Comparison of ENCODE assay signal across 27 cellular contexts in genomic region chr10:77552252-77552651, GRCh38.
DNase-seq lines count a peak whose midpoint lies in the region; ATAC-seq and TF ChIP-seq lines count a peak whose summit lies in the region.
"Had no signal": no experiment of that assay in that cellular context is flagged by ENCODE, and none has a peak within 500 bp of the region (broad histone marks: within the 10 kb centered on the region; RNA-seq: fewer than 3 reads in every experiment).

No MANE protein-coding gene starts in this region.

- BruUV-seq in PC-9 (replicated peaks; lab: Mats Ljungman, UMichigan), result no TSS peak

- H3K27me3 ChIP-seq in Karpas-422 (ENCODE audit: low read length), result no peaks in the 10 kb centered on the region
- peaks cover 32% of the 10 kb centered on the region for H3K27me3 ChIP-seq in left ventricle myocardium inferior (ENCODE audit: low read depth)
- no peaks in the 10 kb centered on the region for H3K27me3 ChIP-seq in spleen (replicated peaks in 1 of 7)
- H3K27me3 ChIP-seq in PC-9 (ENCODE audit: insufficient read depth, low read depth), result no peaks in the 10 kb centered on the region
- H3K27me3 ChIP-seq: cardiac muscle cell, foreskin keratinocyte, transverse colon had no signal

- peaks cover 57% of the 10 kb centered on the region for H3K4me1 ChIP-seq in Karpas-422 (ENCODE audit: low read length)
- H3K4me1 ChIP-seq in left ventricle myocardium inferior, result no peaks in the 10 kb centered on the region
- peaks cover 0 to 23% (median 0%) of the 10 kb centered on the region in 6 donors for H3K4me1 ChIP-seq in spleen
- H3K4me1 ChIP-seq in PC-9 (replicated peaks; ENCODE audit: insufficient read depth), result 0 out of 2 replicates have a peak, but pooled peaks cover 8% of the 10 kb centered on the region
- H3K4me1 ChIP-seq: foreskin keratinocyte, parathyroid adenoma, SJCRH30 had no signal

- H3K36me3 ChIP-seq in Karpas-422 (ENCODE audit: insufficient read depth, low read length) (no peaks in the 10 kb centered on the region), left ventricle myocardium inferior (no peaks in the 10 kb centered on the region), spleen (no peaks in the 10 kb centered on the region), PC-9 (ENCODE audit: low read depth) (no peaks in the 10 kb centered on the region)
- H3K36me3 ChIP-seq: cardiac muscle cell, SJCRH30, transverse colon had no signal

- ATAC-seq in GM18867 (IDR thresholded peaks at IDR 0.05; ENCODE audit: unreplicated experiment), result no peak
- ATAC-seq: foreskin keratinocyte; natural killer cell treated with Interleukin-12 subunit alpha and Interleukin-12 subunit beta and Interleukin-15 and Interleukin-18, amount 100 ng/mL, for 72 hours; T-helper 17 cell; WTC11 had no signal

- H3K9me2 ChIP-seq in Karpas-422 (replicated peaks; ENCODE audit: insufficient read depth, low read length) (no peaks in the 10 kb centered on the region), PC-9 (ENCODE audit: insufficient read depth) (no peaks in the 10 kb centered on the region)

- no peak overlapping the region for H3K9ac ChIP-seq in Karpas-422 (ENCODE audit: low read length)
- H3K9ac ChIP-seq: parathyroid adenoma had no signal

- H3F3A ChIP-seq in PC-9 (ENCODE audit: insufficient read depth, low read depth), result no peaks in the 10 kb centered on the region

- no peak overlapping the region for H3K27ac ChIP-seq in Karpas-422 (ENCODE audit: low read length)
- peak overlapping the region; percentile 44 for H3K27ac ChIP-seq in left ventricle myocardium inferior (replicated peaks)
- peak overlapping the region in 7 of 8 donors; percentile 9 to 94 (median 81) for H3K27ac ChIP-seq in spleen
- no peak overlapping the region for H3K27ac ChIP-seq in PC-9
- H3K27ac ChIP-seq: cardiac muscle cell, epithelial cell of prostate, foreskin keratinocyte, parathyroid adenoma, SJCRH30 had no signal

- TF ChIP-seq CTCF in left ventricle myocardium inferior (IDR thresholded peaks at IDR 0.05; ENCODE audit: borderline replicate concordance) (no peak), spleen (IDR thresholded peaks at IDR 0.05 in 8 of 11, conservative IDR thresholded peaks at IDR 0.05 in 3 of 11) (no peak), PC-9 (conservative IDR thresholded peaks at IDR 0.05) (no peak)

- POLR2A ChIA-PET in PC-9 (lab: Charles Lee; ENCODE audit: unreplicated experiment), result no interaction called here

- H3K4me2 ChIP-seq in Karpas-422 (ENCODE audit: low read depth, low read length, poor library complexity, severe bottlenecking) (no peak overlapping the region), PC-9 (no peak overlapping the region)

- no peaks in the 10 kb centered on the region for H4K20me1 ChIP-seq in Karpas-422 (ENCODE audit: insufficient read depth, low read depth, low read length)
- no peaks in the 10 kb centered on the region for H4K20me1 ChIP-seq in PC-9 (ENCODE audit: insufficient read depth)

- H3K4me3 ChIP-seq in Karpas-422 (ENCODE audit: low read length) (no peak overlapping the region), left ventricle myocardium inferior (no peak overlapping the region), spleen (peak overlapping the region in 1 of 8 donors; percentile 7), PC-9 (no peak overlapping the region)
- H3K4me3 ChIP-seq: cardiac muscle cell, SJCRH30, transverse colon had no signal

- intact Hi-C loops in left ventricle myocardium inferior (cut with micrococcal nuclease), result no loop called here
- intact Hi-C loops in spleen (cut with DNase I; ENCODE audit: low total_unique reads), result no loop called here
- intact Hi-C loops in PC-9 (cut with micrococcal nuclease; ENCODE audit: unreplicated experiment), result no loop called here

- WGBS in spleen, 5 donors, result 18 to 57% (median 38%) methylated on average over 1 of the region's 1 CpG

- CTCF ChIA-PET in PC-9 (lab: Charles Lee), result no interaction called here

- DNase-seq in Karpas-422 (peak; percentile 47), SKM-1 treated with dmso at 0.1 percent for 144 hours (lab: John Stamatoyannopoulos, UW; ENCODE audit: unreplicated experiment) (peak; percentile 69), left ventricle myocardium inferior (no peak), spleen (no peak), PC-9 (no peak), inferior parietal cortex (ENCODE audit: extremely low spot score) (no peak)
- no peak for DNase-seq in activated T-cell treated with anti-CD3 and anti-CD28 coated beads, Interleukin-2, amount 50 U/mL, for 48 hours
- DNase-seq: activated CD4-positive, alpha-beta T cell treated with anti-CD3 and anti-CD28 coated beads, Interleukin-2, amount 50 U/mL, for 48 hours; activated T-cell treated with anti-CD3 and anti-CD28 coated beads for 4 hours; amygdala; foreskin keratinocyte; H7; hippocampal formation; mesendoderm; NCI-H1436; NCI-H2171; NCI-H526; SJCRH30; stimulated activated naive CD4-positive, alpha-beta T cell; T-helper 17 cell; transverse colon had no signal

- no peaks in the 10 kb centered on the region for H3K9me3 ChIP-seq in Karpas-422 (ENCODE audit: low read length)
- no peaks in the 10 kb centered on the region for H3K9me3 ChIP-seq in left ventricle myocardium inferior (replicated peaks)
- H3K9me3 ChIP-seq in spleen, result no peaks in the 10 kb centered on the region
- H3K9me3 ChIP-seq in PC-9 (ENCODE audit: insufficient read depth, low read depth), result no peaks in the 10 kb centered on the region
- H3K9me3 ChIP-seq: SJCRH30, transverse colon had no signal

- TF ChIP-seq POLR2A in spleen (IDR thresholded peaks at IDR 0.05), result no peak

- H2AFZ ChIP-seq in Karpas-422 (ENCODE audit: low read length) (no peak overlapping the region), PC-9 (no peak overlapping the region)
- H2AFZ ChIP-seq: parathyroid adenoma had no signal

- no peaks in the 10 kb centered on the region for H3K79me2 ChIP-seq in Karpas-422 (ENCODE audit: low read length)
- H3K79me2 ChIP-seq in PC-9 (ENCODE audit: low read depth), result no peaks in the 10 kb centered on the region
- H3K79me2 ChIP-seq: parathyroid adenoma had no signal

Comparison
In these comparisons a context has a peak if more than half of its experiments do, and no peak if none do; other contexts are left out.
1. DNase-seq: peak in Karpas-422 (single experiment) and SKM-1 treated with dmso at 0.1 percent for 144 hours (single experiment); none in left ventricle myocardium inferior (single experiment), spleen (single experiment), PC-9 (0 of 2), activated T-cell treated with anti-CD3 and anti-CD28 coated beads, Interleukin-2, amount 50 U/mL, for 48 hours (0 of 2) and inferior parietal cortex (single experiment).
2. H3K27ac ChIP-seq: peak in left ventricle myocardium inferior (single experiment) and spleen (7 of 8); none in Karpas-422 (single experiment) and PC-9 (single experiment).